19 cellular contexts compared by ENCODE assay signal in the genomic region with DNA sequence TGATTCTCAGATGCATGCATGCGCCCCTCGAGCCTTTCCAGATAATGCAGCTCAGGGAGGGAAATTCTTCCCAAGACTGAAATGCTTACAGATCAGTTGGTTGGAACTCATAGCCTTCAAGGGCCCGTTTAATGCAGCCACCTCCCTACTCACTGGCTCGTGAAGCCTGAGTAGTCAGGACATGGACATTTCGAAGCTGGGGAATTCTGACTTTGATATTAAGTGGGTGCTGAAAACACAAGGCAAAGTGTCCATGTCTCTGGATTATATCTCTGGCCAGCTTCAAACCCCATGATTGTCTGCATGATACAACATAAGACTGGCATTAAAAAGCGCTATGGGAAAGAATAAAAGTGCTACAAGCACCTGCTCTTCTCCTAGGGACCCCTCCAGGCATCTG.
DNase-seq lines count a peak whose midpoint lies in the region; ATAC-seq and TF ChIP-seq lines count a peak whose summit lies in the region.
"Had no signal": no experiment of that assay in that cellular context is flagged by ENCODE, and none has a peak within 500 bp of the region (broad histone marks: within the 10 kb centered on the region; RNA-seq: fewer than 3 reads in every experiment).

No MANE protein-coding gene starts in this region.

- no peak overlapping the region for H3K9ac ChIP-seq in endodermal cell (ENCODE audit: extremely low read depth, low read length, poor library complexity, severe bottlenecking)
- H3K9ac ChIP-seq: BLaER1 treated with 17β-estradiol and CSF1 and Interleukin-3, amounts not matched to agents 10 nM and 100 nM had no signal

- H3K27ac Mint-ChIP-seq in endodermal cell = no peak overlapping the region
- H3K27ac Mint-ChIP-seq: B cell; CD4-positive, alpha-beta T cell; CD8-positive, alpha-beta T cell had no signal

- peak; percentile 37 for ATAC-seq in Right ventricle myocardium inferior
- ATAC-seq in left ventricle myocardium superior = no peak
- ATAC-seq in HG03196 (IDR thresholded peaks at IDR 0.05; ENCODE audit: unreplicated experiment) = no peak
- no peak for ATAC-seq in GM21576 (IDR thresholded peaks at IDR 0.05; ENCODE audit: unreplicated experiment)
- ATAC-seq: A549; CD8-positive, alpha-beta T cell had no signal

- TF ChIP-seq POLR2A in thyroid gland (IDR thresholded peaks at IDR 0.05) = no peak

- H3K36me3 Mint-ChIP-seq in endodermal cell (ENCODE audit: low read depth) = no peaks in the 10 kb centered on the region
- H3K36me3 Mint-ChIP-seq: CD8-positive, alpha-beta T cell had no signal

- H3K27ac ChIP-seq in endodermal cell (ENCODE audit: low read depth, low read length) = no peak overlapping the region
- no peak overlapping the region for H3K27ac ChIP-seq in thyroid gland
- H3K27ac ChIP-seq: 22Rv1; A549; BLaER1 treated with 17β-estradiol and CSF1 and Interleukin-3, amounts not matched to agents 10 nM and 100 nM; C4-2B had no signal

- H3K36me3 ChIP-seq in endodermal cell (ENCODE audit: control insufficient read depth, insufficient read depth, low read length) = no peaks in the 10 kb centered on the region
- H3K36me3 ChIP-seq in thyroid gland = no peaks in the 10 kb centered on the region
- H3K36me3 ChIP-seq: BLaER1 treated with 17β-estradiol and CSF1 and Interleukin-3, amounts not matched to agents 10 nM and 100 nM had no signal

- H3K4me1 ChIP-seq in endodermal cell (ENCODE audit: control insufficient read depth, insufficient read depth, low read length) = peaks cover 6% of the 10 kb centered on the region
- H3K4me1 ChIP-seq in thyroid gland = peaks cover 0 to 6% of the 10 kb centered on the region in 2 donors
- H3K4me1 ChIP-seq: A549; BLaER1 treated with 17β-estradiol and CSF1 and Interleukin-3, amounts not matched to agents 10 nM and 100 nM; Caco-2 had no signal

- H3K27me3 ChIP-seq in endodermal cell (ENCODE audit: control insufficient read depth, insufficient read depth, low read length, poor library complexity, severe bottlenecking) (no peaks in the 10 kb centered on the region), thyroid gland (no peaks in the 10 kb centered on the region)
- H3K27me3 ChIP-seq: BLaER1 treated with 17β-estradiol and CSF1 and Interleukin-3, amounts not matched to agents 10 nM and 100 nM had no signal

- H3K4me3 ChIP-seq in endodermal cell (ENCODE audit: low read length) = no peak overlapping the region
- no peak overlapping the region for H3K4me3 ChIP-seq in thyroid gland (replicated peaks in 1 of 3)
- H3K4me3 ChIP-seq: A549; BLaER1 treated with 17β-estradiol and CSF1 and Interleukin-3, amounts not matched to agents 10 nM and 100 nM had no signal

- H3K27me3 Mint-ChIP-seq in endodermal cell (ENCODE audit: insufficient read depth) = peaks cover 4% of the 10 kb centered on the region

- DNase-seq in Right ventricle myocardium inferior (ENCODE audit: missing footprints) (no peak), left ventricle myocardium superior (no peak), endodermal cell (peak; percentile 35), islet precursor cell (peak; percentile 22), thyroid gland (peak; percentile 35 to 39)
- DNase-seq: AML-193; Caco-2; Calu3; CD4-positive, alpha-beta T cell; CD8-positive, alpha-beta T cell; DMS79 treated with DMSO at 0.1 percent for 48 hours; GF-D8 had no signal

- no peaks in the 10 kb centered on the region for H3K9me3 Mint-ChIP-seq in endodermal cell
- H3K9me3 Mint-ChIP-seq: CD4-positive, alpha-beta T cell; CD8-positive, alpha-beta T cell had no signal

- WGBS in endodermal cell (ENCODE audit: insufficient coverage in 1 of 2, insufficient read length in 1 of 2), 2 experiments = 93 to 98% methylated on average over 6 of the region's 6 CpGs
- 26 to 52% methylated on average over 5 to 6 of the region's 6 CpGs for WGBS in thyroid gland, 2 donors

- peaks cover 9% of the 10 kb centered on the region for H3K4me1 Mint-ChIP-seq in endodermal cell
- H3K4me1 Mint-ChIP-seq: B cell had no signal

- H3K9me3 ChIP-seq in endodermal cell (ENCODE audit: control insufficient read depth, low read length) (no peaks in the 10 kb centered on the region), thyroid gland (no peaks in the 10 kb centered on the region)
- H3K9me3 ChIP-seq: A549; BLaER1 treated with 17β-estradiol and CSF1 and Interleukin-3, amounts not matched to agents 10 nM and 100 nM; Caco-2 had no signal

- no peak overlapping the region for H3K4me3 Mint-ChIP-seq in endodermal cell
- H3K4me3 Mint-ChIP-seq: B cell; CD4-positive, alpha-beta T cell; CD8-positive, alpha-beta T cell had no signal

- intact Hi-C loops in Right ventricle myocardium inferior (cut with DNase I) = no loop called here
- intact Hi-C loops in left ventricle myocardium superior (cut with micrococcal nuclease) = no loop called here
- intact Hi-C loops in thyroid gland (cut with DNase I) = no loop called here

- TF ChIP-seq CTCF in endodermal cell (conservative IDR thresholded peaks at IDR 0.05) (no peak), thyroid gland (IDR thresholded peaks at IDR 0.05) (no peak)

Comparison
In these comparisons a context has a peak if more than half of its experiments do, and no peak if none do; other contexts are left out.
1. DNase-seq: peak in endodermal cell (single experiment), islet precursor cell (single experiment) and thyroid gland (2 of 2); none in Right ventricle myocardium inferior (single experiment) and left ventricle myocardium superior (single experiment).